Comparison of ENCODE assay signal across 13 cellular contexts in genomic region chr4:113646456-113646809, GRCh38.
DNase-seq lines count a peak whose midpoint lies in the region; ATAC-seq, FAIRE-seq and TF ChIP-seq lines count a peak whose summit lies in the region.
"Had no signal": no experiment of that assay in that cellular context is flagged by ENCODE, and none has a peak within 500 bp of the region (broad histone marks: within the 10 kb centered on the region; RNA-seq: fewer than 3 reads in every experiment).

No MANE protein-coding gene starts in this region.

- H3K27me3 ChIP-seq in GM12878 (replicated peaks in 1 of 2; ENCODE audit: control insufficient read depth in 2 of 2, insufficient read depth in 2 of 2, low read length in 1 of 2) = no peaks in the 10 kb centered on the region
- H3K27me3 ChIP-seq in CD4-positive, alpha-beta T cell (ENCODE audit: control insufficient read depth, insufficient read depth, low read length) = no peaks in the 10 kb centered on the region

- H3K9me3 ChIP-seq in A549 (no peaks in the 10 kb centered on the region), GM12878 (replicated peaks; ENCODE audit: control insufficient read depth, insufficient read depth, low read length) (no peaks in the 10 kb centered on the region)
- H3K9me3 ChIP-seq in CD4-positive, alpha-beta T cell (ENCODE audit: control insufficient read depth, low read length) = no peaks in the 10 kb centered on the region

- POLR2A ChIA-PET in A549 (lab: Yijun Ruan, JAX) (no interaction called here), GM12878 (lab: Charles Lee) (interaction anchor here (1.9 kb wide), 1 partner anchor 21 kb away, joined by 6 read pairs; no protein-coding TSS in a partner anchor)
- POLR2A ChIA-PET in activated CD4-positive, alpha-beta memory T cell treated with anti-CD3 and anti-CD28 coated beads for 36 hours (lab: Charles Lee) = no interaction called here
- POLR2A ChIA-PET in CD4-positive, alpha-beta T cell (lab: Charles Lee) = interaction anchor here (0.6 to 1.2 kb wide), 2 partner anchors 9 to 14 kb away, joined by 3 to 4 read pairs; no protein-coding TSS in a partner anchor

- H3K36me3 Mint-ChIP-seq in activated CD4-positive, alpha-beta memory T cell treated with anti-CD3 and anti-CD28 coated beads for 36 hours = peaks cover 23% of the 10 kb centered on the region
- peaks cover 30% of the 10 kb centered on the region for H3K36me3 Mint-ChIP-seq in CD4-positive, alpha-beta T cell (ENCODE audit: low read depth)

- H4K20me1 ChIP-seq in GM12878 (ENCODE audit: control insufficient read depth, insufficient read depth) = no peaks in the 10 kb centered on the region

- H3K4me3 ChIP-seq in A549 = no peak overlapping the region
- no peak overlapping the region for H3K4me3 ChIP-seq in GM12878
- H3K4me3 ChIP-seq: skin epidermis had no signal

- peak; percentile 26 to 85 for DNase-seq in A549 (ENCODE audit: low read depth in 1 of 2, low spot score in 1 of 2)
- peak; percentile 12 for DNase-seq in HPDE6-E6E7 (ENCODE audit: extremely low spot score)
- no peak for DNase-seq in GM12878 (ENCODE audit: low read depth, low spot score)
- DNase-seq in left colon = peak; percentile 66 to 77
- no peak for DNase-seq in activated CD4-positive, alpha-beta memory T cell treated with anti-CD3 and anti-CD28 coated beads for 36 hours
- no peak for DNase-seq in CD4-positive, alpha-beta T cell
- no peak for DNase-seq in stimulated activated naive CD4-positive, alpha-beta T cell (lab: John Stamatoyannopoulos, UW)
- DNase-seq: activated naive CD4-positive, alpha-beta T cell treated with anti-CD3 and anti-CD28 coated beads for 36 hours; NCI-H1436 had no signal

- no peak for TF ChIP-seq RAD21 in A549 (conservative IDR thresholded peaks at IDR 0.05 in 1 of 2, IDR thresholded peaks at IDR 0.05 in 1 of 2)
- TF ChIP-seq RAD21 in GM12878 (IDR thresholded peaks at IDR 0.05; ENCODE audit: insufficient read depth, low read depth, low read length) = no peak

- RAD21 ChIA-PET in GM12878 (lab: Charles Lee; ENCODE audit: unreplicated experiment) = interaction anchor here (1.1 kb wide), 1 partner anchor 83 kb away, joined by 3 read pairs; no protein-coding TSS in a partner anchor

- no peaks in the 10 kb centered on the region for H3K27me3 Mint-ChIP-seq in activated CD4-positive, alpha-beta memory T cell treated with anti-CD3 and anti-CD28 coated beads for 36 hours
- no peaks in the 10 kb centered on the region for H3K27me3 Mint-ChIP-seq in CD4-positive, alpha-beta T cell

- no peak overlapping the region for H3K4me3 Mint-ChIP-seq in activated CD4-positive, alpha-beta memory T cell treated with anti-CD3 and anti-CD28 coated beads for 36 hours
- no peak overlapping the region for H3K4me3 Mint-ChIP-seq in CD4-positive, alpha-beta T cell
- H3K4me3 Mint-ChIP-seq: activated naive CD4-positive, alpha-beta T cell treated with anti-CD3 and anti-CD28 coated beads for 36 hours had no signal

- TF ChIP-seq EP300 in A549 (IDR thresholded peaks at IDR 0.05) = no peak
- TF ChIP-seq EP300 in GM12878 (IDR thresholded peaks at IDR 0.05; ENCODE audit: borderline replicate concordance in 1 of 2, control insufficient read depth in 1 of 2, low read depth in 2 of 2, low read length in 2 of 2) = no peak

- BruUV-seq in GM12878 (replicated peaks; lab: Mats Ljungman, UMichigan) = no TSS peak

- H3K4me1 Mint-ChIP-seq in activated CD4-positive, alpha-beta memory T cell treated with anti-CD3 and anti-CD28 coated beads for 36 hours (ENCODE audit: low read depth) = peaks cover 37% of the 10 kb centered on the region
- H3K4me1 Mint-ChIP-seq in CD4-positive, alpha-beta T cell (ENCODE audit: low read depth) = peaks cover 35% of the 10 kb centered on the region

- WGBS in A549 (ENCODE audit: missing lambda C conversion rate) = 13% methylated on average over 2 of the region's 2 CpGs
- WGBS in GM12878 (ENCODE audit: insufficient coverage, insufficient replicate concordance, low lambda C conversion rate, missing lambda C conversion rate) = 75% methylated on average over 2 of the region's 2 CpGs

- SMC1A ChIA-PET in GM12878 (lab: Charles Lee; ENCODE audit: uncharacterized antibody, unreplicated experiment) = interaction anchor here (1.2 to 17.1 kb wide), 5 partner anchors 8 to 91 kb away, joined by 3 to 282 read pairs (median 4); no protein-coding TSS in a partner anchor

- no peak for TF ChIP-seq POLR2A in A549 (IDR thresholded peaks at IDR 0.05; ENCODE audit: low read length)
- TF ChIP-seq POLR2A in GM12878 (IDR thresholded peaks at IDR 0.05; ENCODE audit: low read depth, low read length) = no peak

- CTCF ChIA-PET in A549 (lab: Yijun Ruan, JAX) (interaction anchor here (0.8 to 1.6 kb wide), 3 partner anchors 9 to 114 kb away, joined by 3 to 7 read pairs (median 4); no protein-coding TSS in a partner anchor), GM12878 (lab: Yijun Ruan, JAX) (no interaction called here)
- CTCF ChIA-PET in activated CD4-positive, alpha-beta memory T cell treated with anti-CD3 and anti-CD28 coated beads for 36 hours (lab: Charles Lee) = no interaction called here
- CTCF ChIA-PET in CD4-positive, alpha-beta T cell (lab: Charles Lee) = interaction anchor here (2.6 kb wide), 1 partner anchor 13 kb away, joined by 8 read pairs; no protein-coding TSS in a partner anchor

- peak overlapping the region; percentile 90 to 92 for H3K27ac ChIP-seq in A549
- no peak overlapping the region for H3K27ac ChIP-seq in GM12878 (ENCODE audit: control insufficient read depth, insufficient read depth)
- H3K27ac ChIP-seq in CD4-positive, alpha-beta T cell (ENCODE audit: low read depth, low read length) = no peak overlapping the region
- H3K27ac ChIP-seq: skin epidermis had no signal

- no peak overlapping the region for H3K9ac ChIP-seq in GM12878 (ENCODE audit: control insufficient read depth, insufficient read depth, low read length)

- no peak overlapping the region for H2AFZ ChIP-seq in GM12878 (ENCODE audit: control insufficient read depth, low read depth, low read length)

- intact Hi-C loops in GM12878 (cut with micrococcal nuclease; ENCODE audit: unreplicated experiment) (no loop called here), left colon (cut with DNase I, micrococcal nuclease) (no loop called here)
- intact Hi-C loops in activated CD4-positive, alpha-beta memory T cell treated with anti-CD3 and anti-CD28 coated beads for 36 hours (cut with micrococcal nuclease) = no loop called here
- intact Hi-C loops in CD4-positive, alpha-beta T cell (cut with DNase I, micrococcal nuclease) = no loop called here

- ATAC-seq in A549 (peak; percentile 89 to 92), GM12878 (0 out of 3 replicates have a peak, but pooled peaks have one; percentile 15), left colon (peak; percentile 86), HG03520 (IDR thresholded peaks at IDR 0.05; ENCODE audit: unreplicated experiment) (no peak)
- ATAC-seq in CD4-positive, alpha-beta T cell (ENCODE audit: poor library complexity) = no peak

- TF ChIP-seq CTCF in A549 (IDR thresholded peaks at IDR 0.05) (no peak), GM12878 (IDR thresholded peaks at IDR 0.05 in 2 of 3, conservative IDR thresholded peaks at IDR 0.05 in 1 of 3; ENCODE audit: control insufficient read depth in 2 of 3, extremely low read depth in 1 of 3, insufficient read depth in 1 of 3, low read depth in 3 of 3, low read length in 3 of 3) (no peak)
- no peak for TF ChIP-seq CTCF in CD4-positive, alpha-beta T cell (IDR thresholded peaks at IDR 0.05)

- H3K79me2 ChIP-seq in GM12878 (ENCODE audit: control insufficient read depth, insufficient read depth, low read length) = peaks cover 3% of the 10 kb centered on the region

- H3K9me3 Mint-ChIP-seq in activated CD4-positive, alpha-beta memory T cell treated with anti-CD3 and anti-CD28 coated beads for 36 hours = no peaks in the 10 kb centered on the region
- no peaks in the 10 kb centered on the region for H3K9me3 Mint-ChIP-seq in CD4-positive, alpha-beta T cell
- H3K9me3 Mint-ChIP-seq: activated naive CD4-positive, alpha-beta T cell treated with anti-CD3 and anti-CD28 coated beads for 36 hours had no signal

- in situ Hi-C loops in GM12878 (cut with MboI) = no loop called here

- no peak overlapping the region for H3K27ac Mint-ChIP-seq in activated CD4-positive, alpha-beta memory T cell treated with anti-CD3 and anti-CD28 coated beads for 36 hours
- no peak overlapping the region for H3K27ac Mint-ChIP-seq in CD4-positive, alpha-beta T cell
- H3K27ac Mint-ChIP-seq: activated naive CD4-positive, alpha-beta T cell treated with anti-CD3 and anti-CD28 coated beads for 36 hours had no signal

- FAIRE-seq in A549 (lab: Jason Lieb, UNC) = no peak
- no peak for FAIRE-seq in GM12878 (lab: Jason Lieb, UNC)
- FAIRE-seq: frontal cortex, TTC549 had no signal

- peaks cover 2 to 5% of the 10 kb centered on the region in 2 experiments; a peak in 2 of 4 replicates for H3K36me3 ChIP-seq in GM12878 (ENCODE audit: control insufficient read depth in 2 of 2, insufficient read depth in 2 of 2, low read length in 1 of 2)

- H3K4me2 ChIP-seq in A549 = peak overlapping the region; percentile 72
- H3K4me2 ChIP-seq in GM12878 (ENCODE audit: control insufficient read depth, insufficient read depth) = no peak overlapping the region

- H3K4me1 ChIP-seq in A549 = peaks cover 73% of the 10 kb centered on the region
- peaks cover 2% of the 10 kb centered on the region for H3K4me1 ChIP-seq in GM12878 (ENCODE audit: control insufficient read depth, insufficient read depth, low read length)

TF ChIP-seq in A549, 52 proteins besides CTCF, POLR2A, EP300 and RAD21 (continues in another document):
- TF ChIP-seq JUN (IDR thresholded peaks at IDR 0.05) (no peak), CEBPB (IDR thresholded peaks at IDR 0.05) (no peak), MAX (IDR thresholded peaks at IDR 0.05) (peak; percentile 37; the same call in 1 of the 2 replicates), GATA3 (IDR thresholded peaks at IDR 0.05; ENCODE audit: borderline replicate concordance) (no peak)

TF ChIP-seq in GM12878, 131 proteins besides CTCF, POLR2A, EP300 and RAD21:
- TF ChIP-seq NR2F1 (conservative IDR thresholded peaks at IDR 0.05) (no peak), SMAD5 (IDR thresholded peaks at IDR 0.05; ENCODE audit: low read depth) (no peak), ETV6 (conservative IDR thresholded peaks at IDR 0.05 in 1 of 2, IDR thresholded peaks at IDR 0.05 in 1 of 2; ENCODE audit: borderline replicate concordance in 1 of 2, low read depth in 1 of 2) (no peak), FOXK2 (IDR thresholded peaks at IDR 0.05) (no peak)

Comparison
In these comparisons a context has a peak if more than half of its experiments do, and no peak if none do; other contexts are left out.
1. ATAC-seq: peak in A549 (2 of 2), GM12878 (single experiment) and left colon (single experiment); none in CD4-positive, alpha-beta T cell (single experiment) and HG03520 (single experiment).
2. DNase-seq: peak in A549 (2 of 2), HPDE6-E6E7 (single experiment) and left colon (2 of 2); none in GM12878 (single experiment), activated CD4-positive, alpha-beta memory T cell treated with anti-CD3 and anti-CD28 coated beads for 36 hours (single experiment), CD4-positive, alpha-beta T cell (0 of 10) and stimulated activated naive CD4-positive, alpha-beta T cell (0 of 6).
3. H3K27ac ChIP-seq: peak in A549 (2 of 2); none in GM12878 (single experiment) and CD4-positive, alpha-beta T cell (single experiment).
4. CTCF ChIA-PET loops: an anchor here in A549 (0.8 to 1.6 kb wide) and CD4-positive, alpha-beta T cell (2.6 kb wide); none called in GM12878 and activated CD4-positive, alpha-beta memory T cell treated with anti-CD3 and anti-CD28 coated beads for 36 hours.
5. POLR2A ChIA-PET loops: an anchor here in GM12878 (1.9 kb wide) and CD4-positive, alpha-beta T cell (0.6 to 1.2 kb wide); none called in A549 and activated CD4-positive, alpha-beta memory T cell treated with anti-CD3 and anti-CD28 coated beads for 36 hours.
6. Of the 24 proteins assayed by ChIP-seq in both GM12878 and A549: peak only in GM12878: none; only in A549: MAX; in both: none; in neither: 23.